In the genomic region with DNA sequence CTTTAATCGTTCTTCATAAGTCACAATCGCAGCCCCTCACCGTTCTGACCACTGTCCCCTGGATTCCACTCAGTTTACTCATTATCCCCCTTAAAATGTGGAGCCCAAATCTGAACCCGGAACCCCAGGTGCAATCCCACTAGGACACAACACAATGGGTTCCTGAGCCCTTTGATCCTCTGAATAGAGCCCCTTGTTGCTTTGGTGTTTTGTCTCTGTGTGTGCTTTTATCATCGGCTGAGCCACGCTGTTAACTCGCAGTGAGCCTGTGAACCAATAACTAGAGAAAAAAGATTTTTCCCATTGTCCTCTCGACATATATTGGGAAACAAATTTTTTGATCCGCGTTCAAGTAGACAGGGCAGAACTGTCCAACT, we compare ENCODE assay signal across 8 cellular contexts. TPM values are rescaled to one million over a fixed set of nuclear protein-coding genes. Genes with fewer than 3 reads are reported as not detected.
DNase-seq lines count a peak whose midpoint lies in the region; ATAC-seq and TF ChIP-seq lines count a peak whose summit lies in the region.

No MANE protein-coding gene starts in this region.

- H4K91ac ChIP-seq in IMR-90 (ENCODE audit: insufficient read depth, low read depth, low read length) = no peak overlapping the region

- H2BK120ac ChIP-seq in IMR-90 (ENCODE audit: low read depth, low read length) = no peak overlapping the region

- H2BK5ac ChIP-seq in IMR-90 (ENCODE audit: low read depth, low read length, poor library complexity, severe bottlenecking) = peak overlapping the region; percentile 80

- H3K9me3 Mint-ChIP-seq in naive B cell = no peaks in the 10 kb centered on the region

- H3K9me3 ChIP-seq in AG04450 (ENCODE audit: control insufficient read depth, insufficient read depth, low read length) (no peaks in the 10 kb centered on the region), IMR-90 (ENCODE audit: control insufficient read depth, insufficient read depth, low read length) (no peaks in the 10 kb centered on the region)

- H3K18ac ChIP-seq in IMR-90 (ENCODE audit: low read depth, low read length) = no peak overlapping the region

- TF ChIP-seq CTCF in AG04450 (IDR thresholded peaks at IDR 0.05; ENCODE audit: low read depth, low read length) (no peak), IMR-90 (conservative IDR thresholded peaks at IDR 0.05; ENCODE audit: low read depth, low read length) (no peak), lower leg skin (IDR thresholded peaks at IDR 0.05) (no peak)

- H3K36me3 Mint-ChIP-seq in naive B cell = no peaks in the 10 kb centered on the region

- POLR2A ChIA-PET in AG04450 (lab: Yijun Ruan, JAX) (no interaction called here), IMR-90 (lab: Charles Lee; ENCODE audit: unreplicated experiment) (no interaction called here)

- TF ChIP-seq POLR2A in IMR-90 (IDR thresholded peaks at IDR 0.05; ENCODE audit: low read depth, low read length) = no peak
- TF ChIP-seq POLR2A in lower leg skin (IDR thresholded peaks at IDR 0.05) = no peak

- in situ Hi-C loops in IMR-90 (cut with MboI; ENCODE audit: low sequenced_read_pairs) = no loop called here

- CTCF ChIA-PET in AG04450 (lab: Charles Lee) = interaction anchor here (1.3 kb wide), 1 partner anchor 9 kb away, joined by 5 read pairs; no protein-coding TSS in a partner anchor
- CTCF ChIA-PET in IMR-90 (lab: Yijun Ruan, JAX) = no interaction called here

- H3K4ac ChIP-seq in IMR-90 (ENCODE audit: low read depth, low read length) = peak overlapping the region; percentile 58; the same call in 1 of the 2 replicates

- BruUV-seq in IMR-90 (replicated peaks; lab: Mats Ljungman, UMichigan) = no TSS peak

- peaks cover 5 to 29% (median 13%) of the 10 kb centered on the region in 3 donors for H3K27me3 Mint-ChIP-seq in naive B cell

- peak overlapping the region; percentile 98 for H3K4me2 ChIP-seq in IMR-90 (ENCODE audit: low read depth, low read length)

- peak overlapping the region; percentile 41; the same call in 1 of the 2 replicates for H3K14ac ChIP-seq in IMR-90 (replicated peaks; ENCODE audit: low read depth, low read length)

- TF ChIP-seq RAD21 in IMR-90 (IDR thresholded peaks at IDR 0.05; ENCODE audit: low read length) = no peak

- WGBS in IMR-90 (ENCODE audit: extremely low coverage in 2 of 2, insufficient read length in 1 of 2), 2 experiments = 49% methylated on average over 4 of the region's 10 CpGs; no CpG with 5 or more reads in 1 of the 2 experiments
- 33 to 60% methylated on average over 10 of the region's 10 CpGs for WGBS in lower leg skin, 2 donors

- intact Hi-C loops in IMR-90 (cut with micrococcal nuclease) = no loop called here
- intact Hi-C loops in lower leg skin (cut with DNase I; ENCODE audit: low total_unique reads) = no loop called here

- no peak overlapping the region for H2AK5ac ChIP-seq in IMR-90 (ENCODE audit: low read depth, low read length)

- peak overlapping the region; percentile 88 to 95 (median 92) for H3K4me3 Mint-ChIP-seq in naive B cell

- H4K20me1 ChIP-seq in IMR-90 (ENCODE audit: insufficient read depth, low read length) = peaks cover under 1% of the 10 kb centered on the region; the same call in 1 of the 2 replicates

- H3K79me1 ChIP-seq in IMR-90 (ENCODE audit: low read depth in 1 of 2, low read length in 2 of 2) = no peaks in the 10 kb centered on the region

- peaks cover 2% of the 10 kb centered on the region; the same call in 1 of the 2 replicates for H3K4me1 ChIP-seq in IMR-90 (ENCODE audit: control insufficient read depth, insufficient read depth, low read length)

- dilution Hi-C loops in IMR-90 (cut with HindIII; ENCODE audit: low sequenced_read_pairs, unreplicated experiment) = no loop called here

- peak overlapping the region; percentile 55 for H3K4me3 ChIP-seq in AG04450 (ENCODE audit: low read depth, low read length)
- peak overlapping the region; percentile 56; the same call in 1 of the 2 replicates for H3K4me3 ChIP-seq in IMR-90 (ENCODE audit: insufficient read depth, low read depth, low read length)
- H3K4me3 ChIP-seq in lower leg skin (ENCODE audit: low read depth, poor library complexity, severe bottlenecking) = no peak overlapping the region

- no peaks in the 10 kb centered on the region for H3K36me3 ChIP-seq in IMR-90 (ENCODE audit: control insufficient read depth, insufficient read depth, low read length)

- peak overlapping the region; percentile 13 for H2AK9ac ChIP-seq in IMR-90 (replicated peaks; ENCODE audit: low read depth, low read length, poor library complexity)

- H3K23ac ChIP-seq in IMR-90 (ENCODE audit: low read depth, low read length) = peak overlapping the region; percentile 36; the same call in 1 of the 2 replicates

- H4K8ac ChIP-seq in IMR-90 (ENCODE audit: low read depth in 2 of 2, low read length in 2 of 2) = peak overlapping the region; percentile 93 to 98

- 0 out of 3 replicates have a peak overlapping the region, but pooled peaks have one; percentile 11 for H2BK15ac ChIP-seq in IMR-90 (ENCODE audit: low read depth, low read length)

- peak overlapping the region; percentile 61; the same call in 1 of the 2 replicates for H4K5ac ChIP-seq in IMR-90 (ENCODE audit: low read depth, low read length)

- no peak overlapping the region for H2BK20ac ChIP-seq in IMR-90 (ENCODE audit: low read depth, low read length)

- peak overlapping the region; percentile 88 for H2AFZ ChIP-seq in IMR-90 (replicated peaks; ENCODE audit: low read length, poor library complexity)

- H3K27ac ChIP-seq in AG04450 (ENCODE audit: low read depth, low read length) (peak overlapping the region; percentile 21), IMR-90 (ENCODE audit: insufficient read depth, low read length) (peak overlapping the region; percentile 39), caudate nucleus (ENCODE audit: low read depth, low read length) (peak overlapping the region; percentile 64)

- DNase-seq in AG04450 (ENCODE audit: low read depth, low spot score) (no peak), IMR-90 (no peak), caudate nucleus (lab: John Stamatoyannopoulos, UW) (peak in 1 of 61 donors; percentile 11), naive B cell (no peak), HK-2 (ENCODE audit: unreplicated experiment) (no peak), lower leg skin (ENCODE audit: low spot score in 2 of 2) (no peak), NCI-H510A (lab: John Stamatoyannopoulos, UW) (no peak)

- no peaks in the 10 kb centered on the region for H3K27me3 ChIP-seq in AG04450 (ENCODE audit: control insufficient read depth, insufficient read depth, low read length)
- no peaks in the 10 kb centered on the region for H3K27me3 ChIP-seq in IMR-90 (ENCODE audit: control insufficient read depth, insufficient read depth, low read length)

- no peak for ATAC-seq in IMR-90 (ENCODE audit: low read depth)
- ATAC-seq in naive B cell (ENCODE audit: low read depth in 2 of 2) = no peak
- no peak for ATAC-seq in HG02678 (IDR thresholded peaks at IDR 0.05; ENCODE audit: unreplicated experiment)

- no peaks in the 10 kb centered on the region for H3K9me1 ChIP-seq in IMR-90 (ENCODE audit: insufficient read depth, low read length)

- peaks cover 6 to 16% (median 6%) of the 10 kb centered on the region in 3 donors for H3K4me1 Mint-ChIP-seq in naive B cell

- peak overlapping the region; percentile 96; the same call in 1 of the 2 replicates for H3K9ac ChIP-seq in IMR-90 (ENCODE audit: low read depth, low read length)

- peak overlapping the region; percentile 39; the same call in 1 of the 2 replicates for H3K56ac ChIP-seq in IMR-90 (ENCODE audit: extremely low read depth, insufficient read depth, low read length)

- H3K27ac Mint-ChIP-seq in naive B cell = peak overlapping the region in 4 of 6 donors; percentile 76 to 96 (median 94)

TF ChIP-seq in IMR-90, 13 proteins besides CTCF, POLR2A, EP300 and RAD21:
- TF ChIP-seq FOS (IDR thresholded peaks at IDR 0.05; ENCODE audit: low read depth, low read length) = no peak
- no peak for TF ChIP-seq MXI1 (IDR thresholded peaks at IDR 0.05; ENCODE audit: borderline replicate concordance, low read depth, low read length)
- no peak for TF ChIP-seq RCOR1 (IDR thresholded peaks at IDR 0.05; ENCODE audit: insufficient replicate concordance, low read length)
- TF ChIP-seq SMC3 (IDR thresholded peaks at IDR 0.05; ENCODE audit: low read depth, low read length) = no peak
- no peak for TF ChIP-seq CEBPB (IDR thresholded peaks at IDR 0.05; ENCODE audit: low read depth, low read length)
- TF ChIP-seq, protein P1, sequence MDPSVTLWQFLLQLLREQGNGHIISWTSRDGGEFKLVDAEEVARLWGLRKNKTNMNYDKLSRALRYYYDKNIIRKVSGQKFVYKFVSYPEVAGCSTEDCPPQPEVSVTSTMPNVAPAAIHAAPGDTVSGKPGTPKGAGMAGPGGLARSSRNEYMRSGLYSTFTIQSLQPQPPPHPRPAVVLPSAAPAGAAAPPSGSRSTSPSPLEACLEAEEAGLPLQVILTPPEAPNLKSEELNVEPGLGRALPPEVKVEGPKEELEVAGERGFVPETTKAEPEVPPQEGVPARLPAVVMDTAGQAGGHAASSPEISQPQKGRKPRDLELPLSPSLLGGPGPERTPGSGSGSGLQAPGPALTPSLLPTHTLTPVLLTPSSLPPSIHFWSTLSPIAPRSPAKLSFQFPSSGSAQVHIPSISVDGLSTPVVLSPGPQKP (IDR thresholded peaks at IDR 0.05; ENCODE audit: borderline replicate concordance, low read depth, low read length) = no peak
- TF ChIP-seq, protein P2, sequence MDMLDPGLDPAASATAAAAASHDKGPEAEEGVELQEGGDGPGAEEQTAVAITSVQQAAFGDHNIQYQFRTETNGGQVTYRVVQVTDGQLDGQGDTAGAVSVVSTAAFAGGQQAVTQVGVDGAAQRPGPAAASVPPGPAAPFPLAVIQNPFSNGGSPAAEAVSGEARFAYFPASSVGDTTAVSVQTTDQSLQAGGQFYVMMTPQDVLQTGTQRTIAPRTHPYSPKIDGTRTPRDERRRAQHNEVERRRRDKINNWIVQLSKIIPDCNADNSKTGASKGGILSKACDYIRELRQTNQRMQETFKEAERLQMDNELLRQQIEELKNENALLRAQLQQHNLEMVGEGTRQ (IDR thresholded peaks at IDR 0.05; ENCODE audit: low read depth, low read length) = no peak
- no peak for TF ChIP-seq RFX5 (IDR thresholded peaks at IDR 0.05; ENCODE audit: low read depth, low read length)
- TF ChIP-seq CHD1 (IDR thresholded peaks at IDR 0.05; ENCODE audit: low read depth, low read length) = no peak
- TF ChIP-seq MAZ (IDR thresholded peaks at IDR 0.05; ENCODE audit: borderline replicate concordance, low read depth, low read length) = no peak
- TF ChIP-seq NFE2L2 (IDR thresholded peaks at IDR 0.05; ENCODE audit: low read depth, low read length) = no peak
- no peak for TF ChIP-seq MAFK (IDR thresholded peaks at IDR 0.05; ENCODE audit: low read depth, low read length)
- no peak for TF ChIP-seq BHLHE40 (IDR thresholded peaks at IDR 0.05; ENCODE audit: low read depth, low read length)

RNA-seq across cellular contexts. Expression of a gene that starts 0.7 kb away (rescaled TPM):
- polyA plus RNA-seq in AG04450 (2011; rRNA removed) (154 and 166 TPM in 2 replicates), IMR-90 (2012; rRNA removed) (141 and 147 TPM in 2 replicates), naive B cell (ENCODE audit: low read depth in 6 of 6) (10 to 100 TPM; 45.1 to 83.7 (median 61.7) TPM)
- 48.9 and 64.5 TPM in 2 replicates for polyA minus RNA-seq in AG04450 (2011; rRNA and poly(A)+ RNA removed)
- total RNA-seq in IMR-90 (2012; rRNA removed) (53.9 and 86.9 TPM in 2 replicates), lower leg skin (10 to 100 TPM; 62.5 to 87.2 (median 73.6) TPM)
- 45.4 and 47.8 TPM in 2 replicates for polyA plus RNA-seq in IMR-90 (2012; cell fraction: cytosol; rRNA removed)
- 47.0 and 172 TPM in 2 replicates for polyA plus RNA-seq in IMR-90 (2012; cell fraction: nucleus; rRNA removed; ENCODE audit: low replicate concordance)
